ENCODE assay signal across 1 cellular context in genomic region chr10:113572520-113573290, GRCh38.
TF ChIP-seq lines count a peak whose summit lies in the region.

No MANE protein-coding gene starts in this region.

TF ChIP-seq in GM23338, 12 proteins besides CTCF, POLR2A, EP300 and RAD21:
- no peak for TF ChIP-seq REST (IDR thresholded peaks at IDR 0.05; ENCODE audit: unreplicated experiment)
- no peak for TF ChIP-seq EZH2phosphoT487 (IDR thresholded peaks at IDR 0.05; ENCODE audit: unreplicated experiment)
- no peak for TF ChIP-seq CREB1 (CRISPR knock-in tag; IDR thresholded peaks at IDR 0.05; ENCODE audit: low read depth)
- TF ChIP-seq EZH2 (IDR thresholded peaks at IDR 0.05; ENCODE audit: low read depth, unreplicated experiment): no peak
- TF ChIP-seq JUNB (IDR thresholded peaks at IDR 0.05; ENCODE audit: unreplicated experiment): no peak
- TF ChIP-seq NANOG (IDR thresholded peaks at IDR 0.05; ENCODE audit: borderline replicate concordance): no peak
- TF ChIP-seq ZNF331 (CRISPR knock-in tag; IDR thresholded peaks at IDR 0.05; ENCODE audit: low read depth): no peak
- TF ChIP-seq POLR2AphosphoS5 (IDR thresholded peaks at IDR 0.05; ENCODE audit: low read depth): no peak
- no peak for TF ChIP-seq ZNF114 (CRISPR knock-in tag; IDR thresholded peaks at IDR 0.05)
- no peak for TF ChIP-seq ETS1 (IDR thresholded peaks at IDR 0.05)
- TF ChIP-seq ZNF462 (CRISPR knock-in tag; IDR thresholded peaks at IDR 0.05): no peak
- no peak for TF ChIP-seq STAT1 (IDR thresholded peaks at IDR 0.05; ENCODE audit: unreplicated experiment)
